ENCODE assay signal across 9 cellular contexts in the genomic region with DNA sequence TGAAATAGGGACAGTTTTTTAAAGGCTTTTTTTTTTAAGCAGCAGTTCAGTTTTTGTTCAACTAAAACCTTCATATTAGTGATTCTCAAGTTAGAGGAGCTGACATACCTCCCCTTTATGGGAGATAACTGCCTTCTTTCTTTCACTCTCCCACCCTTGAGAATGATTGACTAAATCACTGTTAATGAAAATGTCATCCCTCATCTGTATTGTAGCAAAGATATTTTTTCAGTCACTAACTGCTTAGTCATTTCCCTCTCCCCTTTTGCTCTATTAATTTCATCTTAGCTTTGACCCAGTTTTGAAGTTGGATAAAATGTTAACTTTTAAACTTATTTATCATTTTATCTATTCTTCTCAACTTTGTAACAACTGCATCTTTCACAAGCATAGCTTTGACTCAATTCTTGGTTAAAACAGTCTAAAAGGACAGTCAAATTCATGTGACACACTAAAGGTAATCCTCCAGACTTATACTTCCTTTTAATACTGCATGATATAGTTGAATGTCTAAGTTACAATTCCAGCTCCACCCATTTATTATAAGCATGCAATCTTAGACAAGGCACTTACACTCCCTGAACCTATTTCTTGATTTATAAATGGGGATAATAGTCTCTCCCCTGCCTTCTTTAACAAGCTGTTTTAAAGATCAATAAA. TPM values are rescaled to one million over a fixed set of nuclear protein-coding genes. Genes with fewer than 3 reads are reported as not detected.
DNase-seq lines count a peak whose midpoint lies in the region; ATAC-seq and TF ChIP-seq lines count a peak whose summit lies in the region.
"Had no signal": no experiment of that assay in that cellular context is flagged by ENCODE, and none has a peak within 500 bp of the region (broad histone marks: within the 10 kb centered on the region; RNA-seq: fewer than 3 reads in every experiment).

No MANE protein-coding gene starts in this region.

- no peak overlapping the region for H4K91ac ChIP-seq in trophoblast cell (ENCODE audit: low read depth, low read length)

- H3K4me3 Mint-ChIP-seq in activated naive CD4-positive, alpha-beta T cell treated with anti-CD3 and anti-CD28 coated beads, Interleukin-2, amount 10 ng/mL, durations not matched to agents 7 days and 5 days, result no peak overlapping the region
- no peak overlapping the region for H3K4me3 Mint-ChIP-seq in activated T-helper 1 cell treated with anti-CD3 and anti-CD28 coated beads, Interleukin-12 subunit alpha, Interleukin-12 subunit beta, Interleukin-2, Interleukin-4 antibody, amounts not matched to agents 30 ng/mL and 10 ng/mL and 1 ng/mL, durations not matched to agents 14 hours and 24 hours and 36 hours

- H3K27me3 ChIP-seq in SU-DHL-6 (ENCODE audit: low read length), result no peaks in the 10 kb centered on the region
- no peaks in the 10 kb centered on the region for H3K27me3 ChIP-seq in transverse colon
- no peaks in the 10 kb centered on the region for H3K27me3 ChIP-seq in trophoblast cell (ENCODE audit: insufficient read depth, low read length)

- H3K4me1 ChIP-seq in transverse colon (peaks cover 21 to 67% (median 38%) of the 10 kb centered on the region in 4 donors), trophoblast cell (ENCODE audit: control insufficient read depth in 1 of 2, insufficient read depth in 2 of 2, low read length in 2 of 2) (peaks cover 4 to 6% of the 10 kb centered on the region in 2 experiments)

- no peak overlapping the region for H3K14ac ChIP-seq in trophoblast cell (ENCODE audit: low read length)

- H2BK12ac ChIP-seq in trophoblast cell (ENCODE audit: low read length), result no peak overlapping the region

- peaks cover 24% of the 10 kb centered on the region for H3K36me3 Mint-ChIP-seq in activated naive CD4-positive, alpha-beta T cell treated with anti-CD3 and anti-CD28 coated beads, Interleukin-2, amount 10 ng/mL, durations not matched to agents 7 days and 5 days
- H3K36me3 Mint-ChIP-seq in activated T-helper 1 cell treated with anti-CD3 and anti-CD28 coated beads, Interleukin-12 subunit alpha, Interleukin-12 subunit beta, Interleukin-2, Interleukin-4 antibody, amounts not matched to agents 30 ng/mL and 10 ng/mL and 1 ng/mL, durations not matched to agents 14 hours and 24 hours and 36 hours (ENCODE audit: low read depth), result peaks cover 20% of the 10 kb centered on the region

- DNase-seq in activated naive CD4-positive, alpha-beta T cell treated with anti-CD3 and anti-CD28 coated beads, Interleukin-2, amount 10 ng/mL, durations not matched to agents 7 days and 5 days, result no peak
- DNase-seq in activated naive CD4-positive, alpha-beta T cell treated with Interleukin-2 at 50 U/mL for 16 hours, result no peak
- DNase-seq in glomerular visceral epithelial cell (ENCODE audit: extremely low spot score) (peak; percentile 35), transverse colon (no peak), trophoblast cell (no peak)
- no peak for DNase-seq in activated T-helper 1 cell treated with anti-CD3 and anti-CD28 coated beads, Interleukin-12 subunit alpha, Interleukin-12 subunit beta, Interleukin-2, Interleukin-4 antibody, amounts not matched to agents 30 ng/mL and 10 ng/mL and 1 ng/mL, durations not matched to agents 14 hours and 24 hours and 36 hours (ENCODE audit: low spot score)
- DNase-seq: OCI-M1 had no signal

- H2AK5ac ChIP-seq in trophoblast cell (ENCODE audit: low read length), result no peak overlapping the region

- CTCF ChIA-PET in activated naive CD4-positive, alpha-beta T cell treated with anti-CD3 and anti-CD28 coated beads, Interleukin-2, amount 10 ng/mL, durations not matched to agents 7 days and 5 days (lab: Charles Lee), result interaction anchor here (1.2 kb wide), 2 partner anchors 13 to 28 kb away, joined by 3 read pairs; no protein-coding TSS in a partner anchor

- H3K23ac ChIP-seq in trophoblast cell (ENCODE audit: low read length), result no peak overlapping the region

- H3K79me1 ChIP-seq in trophoblast cell (ENCODE audit: low read length), result no peaks in the 10 kb centered on the region

- TF ChIP-seq POLR2A in transverse colon (IDR thresholded peaks at IDR 0.05), result no peak

- H3K9ac ChIP-seq in SU-DHL-6 (ENCODE audit: low read length) (no peak overlapping the region), trophoblast cell (ENCODE audit: low read length) (no peak overlapping the region)

- no peak overlapping the region for H2BK5ac ChIP-seq in trophoblast cell (ENCODE audit: low read depth, low read length, poor library complexity)

- no peak overlapping the region for H3K18ac ChIP-seq in trophoblast cell (ENCODE audit: low read length)

- peak overlapping the region; percentile 1 for H3K4me2 ChIP-seq in SU-DHL-6 (ENCODE audit: low read depth, low read length, poor library complexity, severe bottlenecking)
- no peak overlapping the region for H3K4me2 ChIP-seq in trophoblast cell (ENCODE audit: low read length)

- H3K9me3 Mint-ChIP-seq in activated naive CD4-positive, alpha-beta T cell treated with anti-CD3 and anti-CD28 coated beads, Interleukin-2, amount 10 ng/mL, durations not matched to agents 7 days and 5 days, result no peaks in the 10 kb centered on the region
- no peaks in the 10 kb centered on the region for H3K9me3 Mint-ChIP-seq in activated T-helper 1 cell treated with anti-CD3 and anti-CD28 coated beads, Interleukin-12 subunit alpha, Interleukin-12 subunit beta, Interleukin-2, Interleukin-4 antibody, amounts not matched to agents 30 ng/mL and 10 ng/mL and 1 ng/mL, durations not matched to agents 14 hours and 24 hours and 36 hours

- H3K36me3 ChIP-seq in SU-DHL-6 (ENCODE audit: low read length) (peaks cover 13% of the 10 kb centered on the region; the same call in 1 of the 2 replicates), transverse colon (no peaks in the 10 kb centered on the region), trophoblast cell (ENCODE audit: control insufficient read depth in 1 of 2, insufficient read depth in 2 of 2, low read length in 2 of 2) (no peaks in the 10 kb centered on the region)

- H3K4me3 ChIP-seq in SU-DHL-6 (ENCODE audit: insufficient read depth, low read length, poor library complexity, severe bottlenecking), result no peak overlapping the region
- no peak overlapping the region for H3K4me3 ChIP-seq in transverse colon
- H3K4me3 ChIP-seq in trophoblast cell (ENCODE audit: low read depth, low read length), result no peak overlapping the region

- no peak overlapping the region for H3K4ac ChIP-seq in trophoblast cell (ENCODE audit: low read depth, low read length)

- no peak overlapping the region for H4K12ac ChIP-seq in trophoblast cell (ENCODE audit: low read depth, low read length)

- peaks cover 86% of the 10 kb centered on the region for H3K79me2 ChIP-seq in SU-DHL-6 (ENCODE audit: insufficient read depth, low read length)
- H3K79me2 ChIP-seq in trophoblast cell (ENCODE audit: control insufficient read depth, insufficient read depth, low read length, poor library complexity), result peaks cover 2% of the 10 kb centered on the region

- in situ Hi-C loops in transverse colon (cut with MboI; ENCODE audit: low pct_ligation_motif_present in 1 of 4, low pct_unique_long_range_greater_than_20kb in 1 of 4, low sequenced_read_pairs in 3 of 4), result no loop called here

- no peaks in the 10 kb centered on the region for H3K9me2 ChIP-seq in SU-DHL-6 (replicated peaks; ENCODE audit: insufficient read depth, low read length)

- no peak for TF ChIP-seq CTCF in SU-DHL-6 (IDR thresholded peaks at IDR 0.05; ENCODE audit: insufficient read depth, low read length, poor library complexity, severe bottlenecking)
- no peak for TF ChIP-seq CTCF in transverse colon (IDR thresholded peaks at IDR 0.05)

- H3K27ac ChIP-seq in SU-DHL-6 (ENCODE audit: low read depth, low read length) (0 out of 2 replicates have a peak overlapping the region, but pooled peaks have one; percentile 16), transverse colon (peak overlapping the region; percentile 35 to 58 (median 43)), trophoblast cell (ENCODE audit: low read depth, low read length) (no peak overlapping the region)

- no peak overlapping the region for H2BK120ac ChIP-seq in trophoblast cell (ENCODE audit: insufficient read depth, low read length, poor library complexity)

- H4K20me1 ChIP-seq in SU-DHL-6 (ENCODE audit: low read depth, low read length), result peaks cover 58% of the 10 kb centered on the region

- H3K27me3 Mint-ChIP-seq in activated naive CD4-positive, alpha-beta T cell treated with anti-CD3 and anti-CD28 coated beads, Interleukin-2, amount 10 ng/mL, durations not matched to agents 7 days and 5 days, result no peaks in the 10 kb centered on the region
- H3K27me3 Mint-ChIP-seq in activated T-helper 1 cell treated with anti-CD3 and anti-CD28 coated beads, Interleukin-12 subunit alpha, Interleukin-12 subunit beta, Interleukin-2, Interleukin-4 antibody, amounts not matched to agents 30 ng/mL and 10 ng/mL and 1 ng/mL, durations not matched to agents 14 hours and 24 hours and 36 hours (ENCODE audit: insufficient read depth), result no peaks in the 10 kb centered on the region

- ATAC-seq in GM18873 (IDR thresholded peaks at IDR 0.05; ENCODE audit: low FRiP score, unreplicated experiment), result no peak

- H3F3A ChIP-seq in SU-DHL-6 (ENCODE audit: insufficient read depth), result peaks cover 15% of the 10 kb centered on the region; the same call in 1 of the 2 replicates

- no peak overlapping the region for H4K8ac ChIP-seq in trophoblast cell (ENCODE audit: low read depth, low read length)

- intact Hi-C loops in transverse colon (cut with DNase I; ENCODE audit: low total_unique reads), result no loop called here
- intact Hi-C loops in activated T-helper 1 cell treated with anti-CD3 and anti-CD28 coated beads, Interleukin-12 subunit alpha, Interleukin-12 subunit beta, Interleukin-2, Interleukin-4 antibody, amounts not matched to agents 30 ng/mL and 10 ng/mL and 1 ng/mL, durations not matched to agents 14 hours and 24 hours and 36 hours (cut with micrococcal nuclease), result loop anchor here (1.0 kb wide), 1 partner anchor 14 kb away; no protein-coding TSS in a partner anchor

- H3K27ac Mint-ChIP-seq in activated naive CD4-positive, alpha-beta T cell treated with anti-CD3 and anti-CD28 coated beads, Interleukin-2, amount 10 ng/mL, durations not matched to agents 7 days and 5 days, result peak overlapping the region; percentile 52
- H3K27ac Mint-ChIP-seq in activated T-helper 1 cell treated with anti-CD3 and anti-CD28 coated beads, Interleukin-12 subunit alpha, Interleukin-12 subunit beta, Interleukin-2, Interleukin-4 antibody, amounts not matched to agents 30 ng/mL and 10 ng/mL and 1 ng/mL, durations not matched to agents 14 hours and 24 hours and 36 hours, result no peak overlapping the region

- H3K9me3 ChIP-seq in SU-DHL-6 (ENCODE audit: insufficient read depth, low read length) (no peaks in the 10 kb centered on the region), transverse colon (no peaks in the 10 kb centered on the region), trophoblast cell (ENCODE audit: insufficient read depth, low read depth, low read length) (no peaks in the 10 kb centered on the region)

- no peak overlapping the region for H2AFZ ChIP-seq in SU-DHL-6 (ENCODE audit: low read depth, low read length, severe bottlenecking)
- no peak overlapping the region for H2AFZ ChIP-seq in trophoblast cell (ENCODE audit: insufficient read depth, low read length, poor library complexity)

- H3K4me1 Mint-ChIP-seq in activated naive CD4-positive, alpha-beta T cell treated with anti-CD3 and anti-CD28 coated beads, Interleukin-2, amount 10 ng/mL, durations not matched to agents 7 days and 5 days, result peaks cover 47% of the 10 kb centered on the region
- peaks cover 55% of the 10 kb centered on the region for H3K4me1 Mint-ChIP-seq in activated T-helper 1 cell treated with anti-CD3 and anti-CD28 coated beads, Interleukin-12 subunit alpha, Interleukin-12 subunit beta, Interleukin-2, Interleukin-4 antibody, amounts not matched to agents 30 ng/mL and 10 ng/mL and 1 ng/mL, durations not matched to agents 14 hours and 24 hours and 36 hours (ENCODE audit: low read depth)

- TF ChIP-seq EP300 in transverse colon (IDR thresholded peaks at IDR 0.05; ENCODE audit: low read depth), result no peak

RNA-seq across cellular contexts. Expression of a gene that starts 17.1 kb away (rescaled TPM):
- 100 to 1,000 TPM in 2 of 4 donors, 10 to 100 TPM in 2; 44.2 to 228 (median 123) TPM for total RNA-seq in transverse colon
- 120 and 124 TPM in 2 replicates for polyA plus RNA-seq in trophoblast cell (2013)
- 239 and 242 TPM in 2 replicates for total RNA-seq in activated T-helper 1 cell treated with anti-CD3 and anti-CD28 coated beads, Interleukin-12 subunit alpha, Interleukin-12 subunit beta, Interleukin-2, Interleukin-4 antibody, amounts not matched to agents 30 ng/mL and 10 ng/mL and 1 ng/mL, durations not matched to agents 14 hours and 24 hours and 36 hours

RNA-seq across cellular contexts. Expression of a gene that starts 17.8 kb away (rescaled TPM):
- 10 to 100 TPM in 3 of 4 donors, 1 to 10 TPM in 1; 7.0 to 37.4 (median 24.9) TPM for total RNA-seq in transverse colon
- 10.6 and 11.5 TPM in 2 replicates for polyA plus RNA-seq in trophoblast cell (2013)
- 12.2 and 13.5 TPM in 2 replicates for total RNA-seq in activated T-helper 1 cell treated with anti-CD3 and anti-CD28 coated beads, Interleukin-12 subunit alpha, Interleukin-12 subunit beta, Interleukin-2, Interleukin-4 antibody, amounts not matched to agents 30 ng/mL and 10 ng/mL and 1 ng/mL, durations not matched to agents 14 hours and 24 hours and 36 hours

RNA-seq across cellular contexts. Expression of a gene that starts 37.7 kb away (rescaled TPM):
- total RNA-seq in transverse colon, result 100 to 1,000 TPM in 1 of 4 donors, 10 to 100 TPM in 3; 22.1 to 129 (median 76.9) TPM
- 55.1 and 55.6 TPM in 2 replicates for polyA plus RNA-seq in trophoblast cell (2013)
- total RNA-seq in activated T-helper 1 cell treated with anti-CD3 and anti-CD28 coated beads, Interleukin-12 subunit alpha, Interleukin-12 subunit beta, Interleukin-2, Interleukin-4 antibody, amounts not matched to agents 30 ng/mL and 10 ng/mL and 1 ng/mL, durations not matched to agents 14 hours and 24 hours and 36 hours, result 64.6 and 66.2 TPM in 2 replicates
